8 cellular contexts compared by ENCODE assay signal in genomic region chrX:150568320-150569154, GRCh38. TPM values are rescaled to one million over a fixed set of nuclear protein-coding genes. Genes with fewer than 3 reads are reported as not detected.
A peak's percentile ranks its signal among the peaks of the same experiment; 100 is the strongest.
DNase-seq lines count a peak whose midpoint lies in the region; ATAC-seq and TF ChIP-seq lines count a peak whose summit lies in the region.

TSS of gene MTM1 (plus strand) at chrX:150568621. CDS start at chrX:150592615, 23,994 bp downstream.

- H4K8ac ChIP-seq in H9 (replicated peaks; ENCODE audit: insufficient read length, low read depth, low read length), result no peak within 1 kb of the TSS

- H3K4me1 Mint-ChIP-seq in H9, result peaks cover 38 to 53% of the 10 kb centered on the region in 2 experiments
- peaks cover 13 to 47% (median 41%) of the 10 kb centered on the region in 4 donors for H3K4me1 Mint-ChIP-seq in naive thymus-derived CD8-positive, alpha-beta T cell
- H3K4me1 Mint-ChIP-seq in stimulated activated naive B cell treated with anti-CD40 and anti-IgM and Interleukin-4, amounts not matched to agents 10 μg/mL and 1 μg/mL and 100 μg/mL, for 72 hours, result peaks cover 22 to 32% of the 10 kb centered on the region in 2 donors

- TF ChIP-seq POLR2A in Raji (IDR thresholded peaks at IDR 0.05; ENCODE audit: insufficient read depth, low read depth, low read length), result peak; percentile 59

- H3K4me2 ChIP-seq in H9 (ENCODE audit: insufficient read depth, insufficient read length, low read length), result peak within 1 kb of the TSS; percentile 92

- TF ChIP-seq CTCF in H9 (conservative IDR thresholded peaks at IDR 0.05), result no peak

- H2BK120ac ChIP-seq in H9 (ENCODE audit: low read depth, low read length, poor library complexity, severe bottlenecking), result no peak within 1 kb of the TSS

- H3K4me3 Mint-ChIP-seq in H9, result peak within 1 kb of the TSS; percentile 70 to 81
- peak within 1 kb of the TSS; percentile 79 to 91 (median 88) for H3K4me3 Mint-ChIP-seq in naive thymus-derived CD8-positive, alpha-beta T cell
- H3K4me3 Mint-ChIP-seq in stimulated activated naive B cell treated with anti-CD40 and anti-IgM and Interleukin-4, amounts not matched to agents 10 μg/mL and 1 μg/mL and 100 μg/mL, for 72 hours, result peak within 1 kb of the TSS; percentile 85 to 92

- DNase-seq in ELR (ENCODE audit: low read depth) (peak; percentile 96), H9 (peak; percentile 97), M059J (ENCODE audit: low read depth) (peak; percentile 98), fibroblast of peridontal ligament (ENCODE audit: extremely low read depth) (peak; percentile 89)
- peak; percentile 84 for DNase-seq in activated T-helper 9 cell treated with anti-CD3 and anti-CD28 coated beads, Interleukin-2, amount 50 U/mL, for 16 hours (ENCODE audit: low read depth)
- peak; percentile 77 to 95 (median 89) for DNase-seq in naive thymus-derived CD8-positive, alpha-beta T cell
- peak; percentile 92 for DNase-seq in stimulated activated naive B cell treated with anti-CD40 and anti-IgM and Interleukin-4, amounts not matched to agents 10 μg/mL and 1 μg/mL and 100 μg/mL, for 72 hours

- POLR2A ChIA-PET in naive thymus-derived CD8-positive, alpha-beta T cell (lab: Charles Lee), result interaction anchor here (0.8 to 4.1 kb wide), 5 partner anchors 10 to 629 kb away, joined by 3 to 37 read pairs (median 3); no protein-coding TSS in a partner anchor

- no peak within 1 kb of the TSS for H3K23ac ChIP-seq in H9 (ENCODE audit: insufficient read length, low read depth, low read length)

- WGBS in H9 (ENCODE audit: extremely low coverage, insufficient read length, low lambda C conversion rate), result no CpG with 5 or more reads among the region's 89 CpGs

- H3K56ac ChIP-seq in H9 (ENCODE audit: insufficient read length, low read depth, low read length), result no peak within 1 kb of the TSS

- H4K20me1 ChIP-seq in H9 (ENCODE audit: control insufficient read depth, insufficient read depth, insufficient read length), result no peaks in the 10 kb centered on the region

- peak; percentile 86 to 88 for ATAC-seq in naive thymus-derived CD8-positive, alpha-beta T cell
- ATAC-seq in stimulated activated naive B cell treated with anti-CD40 and anti-IgM and Interleukin-4, amounts not matched to agents 10 μg/mL and 1 μg/mL and 100 μg/mL, for 72 hours (replicated peaks), result peak; percentile 87 to 90

- H2BK20ac ChIP-seq in H9 (ENCODE audit: low read depth, low read length, poor library complexity, severe bottlenecking), result no peak within 1 kb of the TSS

- H4K91ac ChIP-seq in H9 (ENCODE audit: insufficient read length, low read depth, low read length), result no peak within 1 kb of the TSS

- H3K4ac ChIP-seq in H9 (ENCODE audit: low read depth, low read length), result no peak within 1 kb of the TSS

- H3K27me3 ChIP-seq in H9 (ENCODE audit: insufficient read depth, low read length), result no peaks in the 10 kb centered on the region

- no peak within 1 kb of the TSS for H2BK12ac ChIP-seq in H9 (ENCODE audit: insufficient read length, low read depth, low read length)

- peak within 1 kb of the TSS; percentile 82 for H3K9ac ChIP-seq in H9 (ENCODE audit: extremely low read depth, insufficient read length, low read length)

- peaks cover 3% of the 10 kb centered on the region; the same call in 1 of the 2 replicates for H3K4me1 ChIP-seq in H9 (ENCODE audit: insufficient read depth, low read length)

- peak within 1 kb of the TSS; percentile 42; the same call in 1 of the 2 replicates for H2BK15ac ChIP-seq in H9 (ENCODE audit: low read depth, low read length)

- peaks cover 7% of the 10 kb centered on the region for H3K27me3 Mint-ChIP-seq in H9 (ENCODE audit: low read depth)
- no peaks in the 10 kb centered on the region for H3K27me3 Mint-ChIP-seq in naive thymus-derived CD8-positive, alpha-beta T cell
- no peaks in the 10 kb centered on the region for H3K27me3 Mint-ChIP-seq in stimulated activated naive B cell treated with anti-CD40 and anti-IgM and Interleukin-4, amounts not matched to agents 10 μg/mL and 1 μg/mL and 100 μg/mL, for 72 hours

- H3K9me3 Mint-ChIP-seq in H9, result peaks cover 64 to 74% of the 10 kb centered on the region in 2 experiments
- H3K9me3 Mint-ChIP-seq in naive thymus-derived CD8-positive, alpha-beta T cell, result no peaks in the 10 kb centered on the region
- H3K9me3 Mint-ChIP-seq in stimulated activated naive B cell treated with anti-CD40 and anti-IgM and Interleukin-4, amounts not matched to agents 10 μg/mL and 1 μg/mL and 100 μg/mL, for 72 hours, result no peaks in the 10 kb centered on the region

- H3K79me1 ChIP-seq in H9 (ENCODE audit: insufficient read depth, low read depth, low read length, poor library complexity, severe bottlenecking), result peaks cover 3% of the 10 kb centered on the region

- H3K79me2 ChIP-seq in H9 (ENCODE audit: insufficient read depth, low read length), result 0 out of 2 replicates have a peak, but pooled peaks cover 1% of the 10 kb centered on the region

- H3K36me3 Mint-ChIP-seq in H9 (ENCODE audit: insufficient read depth in 1 of 3, low read depth in 3 of 3), result peaks cover 0 to 8% (median 3%) of the 10 kb centered on the region in 3 experiments; a peak in 2 of 7 replicates
- H3K36me3 Mint-ChIP-seq in naive thymus-derived CD8-positive, alpha-beta T cell, result no peaks in the 10 kb centered on the region
- no peaks in the 10 kb centered on the region for H3K36me3 Mint-ChIP-seq in stimulated activated naive B cell treated with anti-CD40 and anti-IgM and Interleukin-4, amounts not matched to agents 10 μg/mL and 1 μg/mL and 100 μg/mL, for 72 hours

- peak within 1 kb of the TSS in 2 of 3 experiments; percentile 91; a peak in 5 of 7 replicates for H3K27ac Mint-ChIP-seq in H9
- H3K27ac Mint-ChIP-seq in naive thymus-derived CD8-positive, alpha-beta T cell, result peak within 1 kb of the TSS in 9 of 10 donors; percentile 87 to 96 (median 92)
- H3K27ac Mint-ChIP-seq in stimulated activated naive B cell treated with anti-CD40 and anti-IgM and Interleukin-4, amounts not matched to agents 10 μg/mL and 1 μg/mL and 100 μg/mL, for 72 hours, result peak within 1 kb of the TSS; percentile 92

- peaks cover 6% of the 10 kb centered on the region for H3K23me2 ChIP-seq in H9 (ENCODE audit: insufficient read length, low read depth, low read length, poor library complexity, severe bottlenecking)

- H3K9me3 ChIP-seq in H9 (ENCODE audit: control insufficient read depth, low read depth, low read length), result no peaks in the 10 kb centered on the region

- H4K5ac ChIP-seq in H9 (ENCODE audit: insufficient read length, low read depth, low read length), result no peak within 1 kb of the TSS

- no peak within 1 kb of the TSS for H3T11ph ChIP-seq in H9 (ENCODE audit: low read length)

- no peak within 1 kb of the TSS for H2AK5ac ChIP-seq in H9 (ENCODE audit: insufficient read length, low read length)

- H3K27ac ChIP-seq in H9 (ENCODE audit: insufficient read length, low read depth, low read length), result no peak within 1 kb of the TSS

- H2BK5ac ChIP-seq in H9 (ENCODE audit: insufficient read length, low read length), result no peak within 1 kb of the TSS

- H2AFZ ChIP-seq in H9 (ENCODE audit: low read length), result no peak within 1 kb of the TSS

- peak within 1 kb of the TSS; percentile 87; the same call in 1 of the 2 replicates for H3K14ac ChIP-seq in H9 (ENCODE audit: insufficient read depth, low read length)

- peak within 1 kb of the TSS; percentile 68 for H3K18ac ChIP-seq in H9 (ENCODE audit: insufficient read length, low read depth, low read length)

RNA-seq across cellular contexts. Expression of gene MTM1, which starts in this region (rescaled TPM):
- 4.8 and 6.4 TPM in 2 replicates for total RNA-seq in H9 (2021)
- total RNA-seq in M059J (2014; rRNA removed; shearing (Covaris generic)), result 11.5 and 15.5 TPM in 2 replicates
- 10 to 100 TPM; 25.8 to 31.7 TPM for total RNA-seq in naive thymus-derived CD8-positive, alpha-beta T cell
- polyA plus RNA-seq in naive thymus-derived CD8-positive, alpha-beta T cell, result 10 to 100 TPM; 12.7 to 13.4 (median 13.2) TPM
